In genomic region chr1:155910621-155911121, GRCh38 we compare ENCODE assay signal across 8 cellular contexts.
DNase-seq lines count a peak whose midpoint lies in the region; ATAC-seq and TF ChIP-seq lines count a peak whose summit lies in the region.

No MANE protein-coding gene starts in this region.

- DNase-seq in NB4 (ENCODE audit: low read depth) (peak; percentile 27), glomerular visceral epithelial cell (ENCODE audit: extremely low spot score) (peak; percentile 47), epidermal melanocyte (ENCODE audit: insufficient read length, low spot score) (no peak)
- DNase-seq in activated T-cell treated with anti-CD3 and anti-CD28 coated beads, Interleukin-2, amount 50 U/mL, for 48 hours, result peak; percentile 32 to 38
- no peak for DNase-seq in activated CD4-positive, alpha-beta T cell treated with anti-CD3 and anti-CD28 coated beads, Interleukin-2, amount 50 U/mL, for 1 hour

- no peak for TF ChIP-seq POLR2A in NB4 (IDR thresholded peaks at IDR 0.05; ENCODE audit: extremely low read depth, insufficient read length)

- H4K20me1 ChIP-seq in BLaER1, result peaks cover 16% of the 10 kb centered on the region; the same call in 1 of the 2 replicates

- H3K27ac ChIP-seq in BLaER1, result peak overlapping the region; percentile 63

- H3K36me3 ChIP-seq in BLaER1 (peaks cover 75% of the 10 kb centered on the region), neuron (ENCODE audit: insufficient read depth, low read length) (peaks cover 63% of the 10 kb centered on the region)

- peaks cover 21% of the 10 kb centered on the region for H3K4me1 ChIP-seq in BLaER1
- peaks cover 41% of the 10 kb centered on the region for H3K4me1 ChIP-seq in neuron (ENCODE audit: insufficient read depth, low read length)

- no peaks in the 10 kb centered on the region for H3K9me3 ChIP-seq in BLaER1
- no peaks in the 10 kb centered on the region for H3K9me3 ChIP-seq in neuron (ENCODE audit: low read length)

- no peak for TF ChIP-seq CTCF in NB4 (IDR thresholded peaks at IDR 0.05; ENCODE audit: low read depth, low read length)

- no peaks in the 10 kb centered on the region for H3K27me3 ChIP-seq in BLaER1
- H3K27me3 ChIP-seq in neuron (ENCODE audit: insufficient read depth, low read length), result no peaks in the 10 kb centered on the region

- H3K4me2 ChIP-seq in BLaER1, result peak overlapping the region; percentile 97

- peak overlapping the region; percentile 78 for H3K9ac ChIP-seq in BLaER1

- H2AFZ ChIP-seq in neuron (ENCODE audit: low read depth, low read length), result no peak overlapping the region

- peak; percentile 20 for ATAC-seq in GM18517 (IDR thresholded peaks at IDR 0.05; ENCODE audit: unreplicated experiment)

- H3K4me3 ChIP-seq in BLaER1 (peak overlapping the region; percentile 74), NB4 (ENCODE audit: low read depth, low read length) (peak overlapping the region; percentile 75), neuron (ENCODE audit: low read length) (peak overlapping the region; percentile 68)

Comparison
In these comparisons a context has a peak if more than half of its experiments do, and no peak if none do; other contexts are left out.
1. DNase-seq: peak in NB4 (single experiment), activated T-cell treated with anti-CD3 and anti-CD28 coated beads, Interleukin-2, amount 50 U/mL, for 48 hours (2 of 2) and glomerular visceral epithelial cell (single experiment); none in epidermal melanocyte (single experiment) and activated CD4-positive, alpha-beta T cell treated with anti-CD3 and anti-CD28 coated beads, Interleukin-2, amount 50 U/mL, for 1 hour (single experiment).
2. Peak in every context shown above with its lines, with median percentiles within 50 percentile points of each other: H3K4me3 ChIP-seq.